In the genomic region with DNA sequence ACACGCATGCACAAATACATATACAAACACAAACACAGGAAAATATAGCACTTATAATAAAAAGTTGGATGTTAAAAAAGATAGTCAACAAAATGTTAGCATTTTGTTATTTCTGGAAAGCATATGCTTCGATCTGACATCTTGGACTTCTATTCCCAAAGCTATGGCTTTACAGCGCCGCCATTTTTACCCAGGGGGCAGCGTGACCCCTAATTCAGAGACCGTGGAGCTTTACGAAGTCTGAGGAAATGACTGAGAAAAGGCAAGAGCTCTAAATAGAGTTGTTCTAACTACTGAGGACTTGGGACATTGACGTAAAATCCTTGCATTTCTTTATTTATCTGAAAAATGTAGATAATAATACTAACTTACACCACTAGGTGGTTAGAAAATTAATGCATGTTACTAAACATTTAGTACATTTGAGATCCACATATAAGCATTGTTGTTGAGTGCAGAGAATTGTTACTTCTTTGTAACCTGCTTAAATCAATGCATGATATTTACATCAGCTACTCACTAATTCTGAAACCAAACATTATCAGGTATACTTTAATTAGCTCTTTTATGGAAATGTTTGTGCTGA, we compare ENCODE assay signal across 29 cellular contexts.
DNase-seq lines count a peak whose midpoint lies in the region; ATAC-seq and TF ChIP-seq lines count a peak whose summit lies in the region.
"Had no signal": no experiment of that assay in that cellular context is flagged by ENCODE, and none has a peak within 500 bp of the region (broad histone marks: within the 10 kb centered on the region; RNA-seq: fewer than 3 reads in every experiment).

No MANE protein-coding gene starts in this region.

- no peak overlapping the region for H3K4me3 ChIP-seq in HFF-Myc (replicated peaks; ENCODE audit: low read depth, low read length)
- H3K4me3 ChIP-seq in CD8-positive, alpha-beta memory T cell (ENCODE audit: low read length) = no peak overlapping the region
- H3K4me3 ChIP-seq: gastroesophageal sphincter, GM12878, psoas muscle, skin epidermis, stomach had no signal

- ATAC-seq in WTC11 (peak; percentile 58), HG02798 (IDR thresholded peaks at IDR 0.05; ENCODE audit: poor library complexity, unreplicated experiment) (no peak)
- ATAC-seq: gastroesophageal sphincter, GM12878, left cardiac atrium, psoas muscle, T-helper 17 cell had no signal

- no peaks in the 10 kb centered on the region for H3K36me3 ChIP-seq in CD8-positive, alpha-beta memory T cell (ENCODE audit: insufficient read depth, low read length)
- H3K36me3 ChIP-seq: gastroesophageal sphincter, stomach, WERI-Rb-1 had no signal

- TF ChIP-seq CTCF in HFF-Myc (IDR thresholded peaks at IDR 0.05; ENCODE audit: low read depth, low read length, missing control alignments) (peak; percentile 2), WTC11 (IDR thresholded peaks at IDR 0.05) (no peak), glutamatergic neuron (IDR thresholded peaks at IDR 0.05; ENCODE audit: partially characterized antibody, unreplicated experiment) (peak; percentile 66)

- H3K27me3 ChIP-seq in CD8-positive, alpha-beta memory T cell (ENCODE audit: insufficient read depth, low read length, poor library complexity, severe bottlenecking) = no peaks in the 10 kb centered on the region
- H3K27me3 ChIP-seq: gastroesophageal sphincter, stomach had no signal

- H3K27ac Mint-ChIP-seq in WTC11 (no peak overlapping the region), glutamatergic neuron (ENCODE audit: unreplicated experiment) (no peak overlapping the region)
- H3K27ac Mint-ChIP-seq in CD8-positive, alpha-beta memory T cell = no peak overlapping the region
- H3K27ac Mint-ChIP-seq: nephron, T-helper 17 cell had no signal

- no peaks in the 10 kb centered on the region for H3K9me3 Mint-ChIP-seq in WTC11
- H3K9me3 Mint-ChIP-seq in glutamatergic neuron (ENCODE audit: unreplicated experiment) = no peaks in the 10 kb centered on the region
- no peaks in the 10 kb centered on the region for H3K9me3 Mint-ChIP-seq in CD8-positive, alpha-beta memory T cell
- H3K9me3 Mint-ChIP-seq: nephron had no signal

- no peaks in the 10 kb centered on the region for H3K4me1 ChIP-seq in CD8-positive, alpha-beta memory T cell (ENCODE audit: insufficient read depth, low read length)
- H3K4me1 ChIP-seq: gastroesophageal sphincter had no signal

- POLR2A ChIA-PET in WTC11 (lab: Charles Lee) = no interaction called here
- POLR2A ChIA-PET in CD8-positive, alpha-beta memory T cell (lab: Charles Lee) = no interaction called here

- H3K27ac ChIP-seq in CD8-positive, alpha-beta memory T cell (ENCODE audit: low read depth, low read length) = no peak overlapping the region
- H3K27ac ChIP-seq: gastroesophageal sphincter, psoas muscle, stomach, WERI-Rb-1 had no signal

- peaks cover 17% of the 10 kb centered on the region for H3K4me1 Mint-ChIP-seq in WTC11
- H3K4me1 Mint-ChIP-seq in glutamatergic neuron (ENCODE audit: low read depth, unreplicated experiment) = no peaks in the 10 kb centered on the region
- H3K4me1 Mint-ChIP-seq in CD8-positive, alpha-beta memory T cell = peaks cover 4 to 5% (median 4%) of the 10 kb centered on the region in 3 donors

- CTCF ChIA-PET in WTC11 (lab: Charles Lee) = interaction anchor here (0.6 to 2.2 kb wide), 17 partner anchors 8 to 514 kb away, joined by 3 to 22 read pairs (median 3); no protein-coding TSS in a partner anchor
- CTCF ChIA-PET in CD8-positive, alpha-beta memory T cell (lab: Charles Lee) = no interaction called here

- H3K36me3 Mint-ChIP-seq in WTC11 = no peaks in the 10 kb centered on the region
- no peaks in the 10 kb centered on the region for H3K36me3 Mint-ChIP-seq in glutamatergic neuron (ENCODE audit: unreplicated experiment)
- no peaks in the 10 kb centered on the region for H3K36me3 Mint-ChIP-seq in CD8-positive, alpha-beta memory T cell

- H3K9me3 ChIP-seq in CD8-positive, alpha-beta memory T cell (ENCODE audit: low read length) = no peaks in the 10 kb centered on the region
- H3K9me3 ChIP-seq: Caco-2, gastroesophageal sphincter, psoas muscle, stomach had no signal

- peaks cover 20% of the 10 kb centered on the region for H3K27me3 Mint-ChIP-seq in WTC11 (ENCODE audit: low read depth)
- H3K27me3 Mint-ChIP-seq in glutamatergic neuron (ENCODE audit: unreplicated experiment) = no peaks in the 10 kb centered on the region
- H3K27me3 Mint-ChIP-seq in CD8-positive, alpha-beta memory T cell = no peaks in the 10 kb centered on the region

- H3K4me3 Mint-ChIP-seq in WTC11 (no peak overlapping the region), glutamatergic neuron (ENCODE audit: unreplicated experiment) (no peak overlapping the region)
- no peak overlapping the region for H3K4me3 Mint-ChIP-seq in CD8-positive, alpha-beta memory T cell
- H3K4me3 Mint-ChIP-seq: nephron, T-helper 17 cell had no signal

- DNase-seq in COLO829 (ENCODE audit: low spot score) (peak; percentile 12), HFF-Myc (ENCODE audit: extremely low read depth, low read depth) (no peak), WTC11 (ENCODE audit: low spot score) (peak; percentile 24), glutamatergic neuron (no peak), NCI-H82 treated with DMSO at 0.1 percent for 48 hours (lab: John Stamatoyannopoulos, UW; ENCODE audit: unreplicated experiment) (no peak)
- no peak for DNase-seq in activated CD8-positive, alpha-beta memory T cell treated with anti-CD3 and anti-CD28 coated beads, Interleukin-2, amount 50 U/mL, for 4 hours
- DNase-seq in CD8-positive, alpha-beta memory T cell = no peak
- DNase-seq: activated CD4-positive, alpha-beta T cell treated with anti-CD3 and anti-CD28 coated beads, Interleukin-2, amount 50 U/mL, for 4 hours; activated naive CD4-positive, alpha-beta T cell treated with Interleukin-2 at 50 U/mL for 16 hours; activated T-cell treated with anti-CD3 and anti-CD28 coated beads, Interleukin-2, amount 50 U/mL, for 1 hour; AML-193; aorta; Caco-2; GDM1; KG1; left cardiac atrium; NCI-H1105 treated with DMSO at 0.1 percent for 48 hours; NCI-H510A treated with DMSO at 0.1 percent for 48 hours; psoas muscle; Right ventricle myocardium superior; stimulated activated CD4-positive, alpha-beta T cell treated with anti-CD3 and anti-CD28 coated beads, Interleukin-2, amount 100 ng/mL, for 48 hours; stomach; T-helper 17 cell; WERI-Rb-1 had no signal

TF ChIP-seq in WTC11, 78 proteins besides CTCF, POLR2A, EP300 and RAD21:
- TF ChIP-seq CBFB (CRISPR knock-in tag; IDR thresholded peaks at IDR 0.05; ENCODE audit: low read depth) = no peak

Comparison
In these comparisons a context has a peak if more than half of its experiments do, and no peak if none do; other contexts are left out.
1. DNase-seq: peak in COLO829 (single experiment) and WTC11 (single experiment); none in HFF-Myc (single experiment), glutamatergic neuron (single experiment), activated CD8-positive, alpha-beta memory T cell treated with anti-CD3 and anti-CD28 coated beads, Interleukin-2, amount 50 U/mL, for 4 hours (single experiment), CD8-positive, alpha-beta memory T cell (0 of 5) and NCI-H82 treated with DMSO at 0.1 percent for 48 hours (single experiment).